Comparison of ENCODE assay signal across 22 cellular contexts in genomic region chr1:183777359-183777758, GRCh38. TPM values are rescaled to one million over a fixed set of nuclear protein-coding genes. Genes with fewer than 3 reads are reported as not detected.
DNase-seq lines count a peak whose midpoint lies in the region; ATAC-seq and TF ChIP-seq lines count a peak whose summit lies in the region.
"Had no signal": no experiment of that assay in that cellular context is flagged by ENCODE, and none has a peak within 500 bp of the region (broad histone marks: within the 10 kb centered on the region; RNA-seq: fewer than 3 reads in every experiment).

No MANE protein-coding gene starts in this region.

- intact Hi-C loops in A673 (cut with micrococcal nuclease; ENCODE audit: unreplicated experiment) (loop anchor here (10.0 kb wide), 1 partner anchor 1907 kb away; no protein-coding TSS in a partner anchor), IMR-90 (cut with micrococcal nuclease) (no loop called here)

- H3K4me1 ChIP-seq in A673 (ENCODE audit: insufficient read depth, low read length, poor library complexity, severe bottlenecking) (peaks cover 55% of the 10 kb centered on the region), IMR-90 (ENCODE audit: control insufficient read depth, insufficient read depth, low read length) (peaks cover 4% of the 10 kb centered on the region), mesenchymal stem cell (ENCODE audit: control insufficient read depth, insufficient read depth, low read depth, low read length) (no peaks in the 10 kb centered on the region)
- H3K4me1 ChIP-seq: breast epithelium, neural progenitor cell, parathyroid adenoma, SJSA1, spleen had no signal

- dilution Hi-C loops in IMR-90 (cut with HindIII; ENCODE audit: low sequenced_read_pairs, unreplicated experiment) = no loop called here

- no peaks in the 10 kb centered on the region for H3K27me3 ChIP-seq in A673 (replicated peaks; ENCODE audit: insufficient read depth, low read depth, low read length, poor library complexity)
- no peaks in the 10 kb centered on the region for H3K27me3 ChIP-seq in IMR-90 (ENCODE audit: control insufficient read depth, insufficient read depth, low read length)
- H3K27me3 ChIP-seq in mesenchymal stem cell (ENCODE audit: control insufficient read depth in 1 of 2, insufficient read depth in 1 of 2, low read length in 2 of 2) = no peaks in the 10 kb centered on the region
- H3K27me3 ChIP-seq: BLaER1 treated with 17β-estradiol and CSF1 and Interleukin-3, amounts not matched to agents 10 nM and 100 nM; breast epithelium; heart left ventricle; neural progenitor cell; SJSA1; spleen had no signal

- no peaks in the 10 kb centered on the region for H4K20me1 ChIP-seq in IMR-90 (ENCODE audit: insufficient read depth, low read length)
- H4K20me1 ChIP-seq: BLaER1 treated with 17β-estradiol and CSF1 and Interleukin-3, amounts not matched to agents 10 nM and 100 nM had no signal

- no peak overlapping the region for H4K91ac ChIP-seq in IMR-90 (ENCODE audit: insufficient read depth, low read depth, low read length)
- H4K91ac ChIP-seq in mesenchymal stem cell (ENCODE audit: low read length) = no peak overlapping the region

- ATAC-seq in IMR-90 (ENCODE audit: low read depth) = peak; percentile 29; the same call in 1 of the 2 replicates
- ATAC-seq: heart left ventricle; stimulated activated naive CD8-positive, alpha-beta T cell treated with anti-CD3 and anti-CD28 coated beads, Interleukin-15, amount 100 ng/mL, for 72 hours had no signal

- H2AK5ac ChIP-seq in IMR-90 (ENCODE audit: low read depth, low read length) (no peak overlapping the region), mesenchymal stem cell (ENCODE audit: low read length, severe bottlenecking) (no peak overlapping the region)

- H3K4me2 ChIP-seq in IMR-90 (ENCODE audit: low read depth, low read length) = peak overlapping the region; percentile 6; the same call in 1 of the 2 replicates
- no peak overlapping the region for H3K4me2 ChIP-seq in mesenchymal stem cell (ENCODE audit: low read length, poor library complexity, severe bottlenecking)
- H3K4me2 ChIP-seq: neural progenitor cell had no signal

- no peak overlapping the region for H2AK9ac ChIP-seq in IMR-90 (replicated peaks; ENCODE audit: low read depth, low read length, poor library complexity)

- BruUV-seq in A673 (replicated peaks; lab: Mats Ljungman, UMichigan) = no TSS peak
- no TSS peak for BruUV-seq in IMR-90 (replicated peaks; lab: Mats Ljungman, UMichigan)

- no peak overlapping the region for H3K18ac ChIP-seq in IMR-90 (ENCODE audit: low read depth, low read length)
- no peak overlapping the region for H3K18ac ChIP-seq in mesenchymal stem cell (ENCODE audit: low read depth in 1 of 2, low read length in 2 of 2)

- no peak overlapping the region for H2BK120ac ChIP-seq in IMR-90 (ENCODE audit: low read depth, low read length)
- no peak overlapping the region for H2BK120ac ChIP-seq in mesenchymal stem cell (ENCODE audit: low read depth, low read length)

- H3K9ac ChIP-seq in IMR-90 (ENCODE audit: low read depth, low read length) (no peak overlapping the region), mesenchymal stem cell (ENCODE audit: low read length) (no peak overlapping the region)
- H3K9ac ChIP-seq: neural progenitor cell, parathyroid adenoma had no signal

- H2BK5ac ChIP-seq in IMR-90 (ENCODE audit: low read depth, low read length, poor library complexity, severe bottlenecking) (no peak overlapping the region), mesenchymal stem cell (ENCODE audit: low read depth, low read length, poor library complexity, severe bottlenecking) (no peak overlapping the region)

- H4K8ac ChIP-seq in IMR-90 (ENCODE audit: low read depth in 2 of 2, low read length in 2 of 2) (no peak overlapping the region), mesenchymal stem cell (ENCODE audit: low read length) (no peak overlapping the region)

- H3K4ac ChIP-seq in IMR-90 (ENCODE audit: low read depth, low read length) (no peak overlapping the region), mesenchymal stem cell (ENCODE audit: low read depth in 1 of 2, low read length in 2 of 2) (no peak overlapping the region)

- in situ Hi-C loops in IMR-90 (cut with MboI; ENCODE audit: low sequenced_read_pairs) = no loop called here

- WGBS in IMR-90 (ENCODE audit: extremely low coverage in 2 of 2, insufficient read length in 1 of 2), 2 experiments = no CpG with 5 or more reads among the region's 3 CpGs
- 60% methylated on average over 1 of the region's 3 CpGs for WGBS in mesenchymal stem cell

- H3K27ac ChIP-seq in A673 (ENCODE audit: low read depth, low read length, poor library complexity, severe bottlenecking) (peak overlapping the region; percentile 96), IMR-90 (ENCODE audit: insufficient read depth, low read length) (no peak overlapping the region), mesenchymal stem cell (ENCODE audit: low read length, poor library complexity, severe bottlenecking) (no peak overlapping the region)
- H3K27ac ChIP-seq: breast epithelium, heart left ventricle, neural progenitor cell, parathyroid adenoma, SJSA1, spleen, thoracic aorta had no signal

- TF ChIP-seq CTCF in A673 (conservative IDR thresholded peaks at IDR 0.05; ENCODE audit: low read depth, low read length) (no peak), IMR-90 (conservative IDR thresholded peaks at IDR 0.05; ENCODE audit: low read depth, low read length) (no peak), fibroblast of mammary gland (conservative IDR thresholded peaks at IDR 0.05; ENCODE audit: control insufficient read depth, insufficient read depth, low read depth, low read length) (no peak)

- POLR2A ChIA-PET in A673 (lab: Charles Lee; ENCODE audit: low non-redundant PET) (interaction anchor here (0.6 kb wide), 1 partner anchor 122 kb away, joined by 3 read pairs; no protein-coding TSS in a partner anchor), IMR-90 (lab: Charles Lee; ENCODE audit: unreplicated experiment) (interaction anchor here (1.0 kb wide), 1 partner anchor 60 kb away, joined by 3 read pairs; no protein-coding TSS in a partner anchor)

- H3K9me3 ChIP-seq in A673 (ENCODE audit: low read depth, low read length, poor library complexity, severe bottlenecking) (peaks cover 24% of the 10 kb centered on the region), IMR-90 (ENCODE audit: control insufficient read depth, insufficient read depth, low read length) (peaks cover 2% of the 10 kb centered on the region), mesenchymal stem cell (ENCODE audit: control insufficient read depth, low read length) (no peaks in the 10 kb centered on the region)
- H3K9me3 ChIP-seq: breast epithelium, thoracic aorta had no signal

- TF ChIP-seq RAD21 in IMR-90 (IDR thresholded peaks at IDR 0.05; ENCODE audit: low read length) = no peak

- no peak overlapping the region for H3K4me3 ChIP-seq in A673 (ENCODE audit: low read depth, low read length, poor library complexity, severe bottlenecking)
- no peak overlapping the region for H3K4me3 ChIP-seq in IMR-90 (ENCODE audit: insufficient read depth, low read depth, low read length)
- no peak overlapping the region for H3K4me3 ChIP-seq in fibroblast of mammary gland (ENCODE audit: control insufficient read depth, low read depth, low read length)
- H3K4me3 ChIP-seq in mesenchymal stem cell (ENCODE audit: insufficient read depth in 1 of 2, low read depth in 1 of 2, low read length in 2 of 2) = no peak overlapping the region
- H3K4me3 ChIP-seq: breast epithelium, heart left ventricle, neural progenitor cell, SJSA1, spleen, thoracic aorta had no signal

- H3K14ac ChIP-seq in IMR-90 (replicated peaks; ENCODE audit: low read depth, low read length) (0 out of 2 replicates have a peak overlapping the region, but pooled peaks have one; percentile 35), mesenchymal stem cell (ENCODE audit: low read length in 2 of 2) (no peak overlapping the region)

- H2AFZ ChIP-seq in IMR-90 (replicated peaks; ENCODE audit: low read length, poor library complexity) = no peak overlapping the region
- H2AFZ ChIP-seq in mesenchymal stem cell (ENCODE audit: low read depth, low read length) = no peak overlapping the region
- H2AFZ ChIP-seq: neural progenitor cell, parathyroid adenoma had no signal

- peak; percentile 37 for DNase-seq in A673 (ENCODE audit: low spot score)
- peak; percentile 24 for DNase-seq in IMR-90
- peak; percentile 2 for DNase-seq in fibroblast of mammary gland (ENCODE audit: low read depth)
- peak; percentile 73 for DNase-seq in mesenchymal stem cell
- no peak for DNase-seq in T-helper 9 cell
- DNase-seq in GOT3 (lab: John Stamatoyannopoulos, UW) = no peak
- DNase-seq in NCI-H187 (lab: John Stamatoyannopoulos, UW) = no peak
- DNase-seq: activated CD4-positive, alpha-beta T cell treated with anti-CD3 and anti-CD28 coated beads for 48 hours; activated T-cell treated with anti-CD3 and anti-CD28 coated beads for 4 hours; DMS53; heart left ventricle; Kasumi-1; NCI-H1436 treated with DMSO at 0.1 percent for 48 hours; NCI-H82; spleen; stimulated activated naive CD8-positive, alpha-beta T cell treated with anti-CD3 and anti-CD28 coated beads, Interleukin-15, amount 100 ng/mL, for 72 hours had no signal

- no peak overlapping the region for H3K56ac ChIP-seq in IMR-90 (ENCODE audit: extremely low read depth, insufficient read depth, low read length)

- H3K36me3 ChIP-seq in A673 (ENCODE audit: insufficient read depth, low read length, poor library complexity, severe bottlenecking) = peaks cover 12% of the 10 kb centered on the region
- H3K36me3 ChIP-seq in IMR-90 (ENCODE audit: control insufficient read depth, insufficient read depth, low read length) = no peaks in the 10 kb centered on the region
- H3K36me3 ChIP-seq in mesenchymal stem cell (ENCODE audit: control insufficient read depth in 1 of 2, insufficient read depth in 2 of 2, low read depth in 1 of 2, low read length in 2 of 2) = no peaks in the 10 kb centered on the region
- H3K36me3 ChIP-seq: breast epithelium, heart left ventricle, neural progenitor cell, SJSA1, spleen, thoracic aorta had no signal

- H3K23ac ChIP-seq in IMR-90 (ENCODE audit: low read depth, low read length) = no peak overlapping the region
- H3K23ac ChIP-seq in mesenchymal stem cell (ENCODE audit: low read length in 2 of 2) = no peak overlapping the region

- CTCF ChIA-PET in A673 (lab: Charles Lee) (interaction anchor here (0.6 to 1.0 kb wide), 2 partner anchors 9 to 138 kb away, joined by 3 to 10 read pairs; no protein-coding TSS in a partner anchor), IMR-90 (lab: Yijun Ruan, JAX) (no interaction called here)

- H2BK20ac ChIP-seq in IMR-90 (ENCODE audit: low read depth, low read length) = no peak overlapping the region

- H3K79me1 ChIP-seq in IMR-90 (ENCODE audit: low read depth in 1 of 2, low read length in 2 of 2) (no peaks in the 10 kb centered on the region), mesenchymal stem cell (replicated peaks; ENCODE audit: low read length, poor library complexity, severe bottlenecking) (no peaks in the 10 kb centered on the region)

- H2BK15ac ChIP-seq in IMR-90 (ENCODE audit: low read depth, low read length) = no peak overlapping the region
- H2BK15ac ChIP-seq in mesenchymal stem cell (ENCODE audit: low read depth, poor library complexity, severe bottlenecking) = no peak overlapping the region

- no peak overlapping the region for H2BK12ac ChIP-seq in mesenchymal stem cell (ENCODE audit: low read length in 2 of 2)

- no peak for TF ChIP-seq POLR2A in IMR-90 (IDR thresholded peaks at IDR 0.05; ENCODE audit: low read depth, low read length)

- H3K9me1 ChIP-seq in IMR-90 (ENCODE audit: insufficient read depth, low read length) = no peaks in the 10 kb centered on the region

- H4K5ac ChIP-seq in IMR-90 (ENCODE audit: low read depth, low read length) = no peak overlapping the region

RNA-seq across cellular contexts. Expression of gene RGL1, which starts 27.6 kb away (rescaled TPM):
- total RNA-seq in A673 (2021) = 67.2 and 74.0 TPM in 2 replicates
- total RNA-seq in IMR-90 (2012; rRNA removed) = 7.5 TPM in 2 replicates
- 4.4 and 4.7 TPM in 2 replicates for polyA plus RNA-seq in IMR-90 (2012; rRNA removed)
- polyA plus RNA-seq in IMR-90 (2012; cell fraction: cytosol; rRNA removed) = 2.0 and 2.2 TPM in 2 replicates
- polyA plus RNA-seq in IMR-90 (2012; cell fraction: nucleus; rRNA removed; ENCODE audit: low replicate concordance) = 3.2 and 9.6 TPM in 2 replicates
- polyA plus RNA-seq in mesenchymal stem cell (2013, experiment 1 of 2) = 47.5 TPM
- polyA plus RNA-seq in mesenchymal stem cell (2013, experiment 2 of 2) = 47.1 TPM

Comparison
In these comparisons a context has a peak if more than half of its experiments do, and no peak if none do; other contexts are left out.
1. DNase-seq: peak in A673 (single experiment), IMR-90 (single experiment), fibroblast of mammary gland (single experiment) and mesenchymal stem cell (single experiment); none in T-helper 9 cell (single experiment), GOT3 (single experiment) and NCI-H187 (0 of 2).